Comparison of ENCODE assay signal across 18 cellular contexts in the genomic region with DNA sequence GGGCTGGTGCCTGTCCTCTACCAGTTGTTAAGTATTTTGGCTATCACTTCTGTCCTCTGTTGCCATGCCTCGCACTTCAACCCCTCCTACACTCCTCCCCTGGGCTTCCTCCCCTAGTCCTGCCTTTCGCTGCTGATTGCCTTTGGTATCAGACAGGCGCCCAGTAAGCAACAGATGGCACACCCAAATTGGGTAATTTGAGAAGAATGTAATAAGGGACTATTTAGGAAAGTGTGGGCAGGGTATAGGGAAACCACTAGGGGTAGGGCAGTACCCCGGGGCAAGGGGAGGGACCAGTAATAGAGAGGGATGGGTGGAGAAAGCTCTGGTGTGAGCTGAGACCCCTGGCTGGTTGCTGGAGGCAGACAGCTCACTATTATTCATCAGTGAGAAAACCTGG.
DNase-seq lines count a peak whose midpoint lies in the region; ATAC-seq and TF ChIP-seq lines count a peak whose summit lies in the region.
"Had no signal": no experiment of that assay in that cellular context is flagged by ENCODE, and none has a peak within 500 bp of the region (broad histone marks: within the 10 kb centered on the region; RNA-seq: fewer than 3 reads in every experiment).

No MANE protein-coding gene starts in this region.

- H3K27ac ChIP-seq in PC-9 (peak overlapping the region; percentile 65), foreskin keratinocyte (peak overlapping the region; percentile 97)
- H3K27ac ChIP-seq: adrenal gland had no signal

- H3K27me3 ChIP-seq in PC-9 (ENCODE audit: insufficient read depth, low read depth) (no peaks in the 10 kb centered on the region), foreskin keratinocyte (no peaks in the 10 kb centered on the region)
- H3K27me3 ChIP-seq: adrenal gland had no signal

- no peaks in the 10 kb centered on the region for H4K20me1 ChIP-seq in PC-9 (ENCODE audit: insufficient read depth)

- POLR2A ChIA-PET in PC-9 (lab: Charles Lee; ENCODE audit: unreplicated experiment) = interaction anchor here (0.5 kb wide), 1 partner anchor 129 kb away, joined by 3 read pairs; no protein-coding TSS in a partner anchor

- CTCF ChIA-PET in PC-9 (lab: Charles Lee) = interaction anchor here (0.6 kb wide), 1 partner anchor 193 kb away, joined by 4 read pairs; no protein-coding TSS in a partner anchor
- CTCF ChIA-PET in activated CD8-positive, alpha-beta memory T cell treated with anti-CD3 and anti-CD28 coated beads, Interleukin-2, amount 10 ng/mL, durations not matched to agents 7 days and 5 days (lab: Charles Lee) = no interaction called here

- no peaks in the 10 kb centered on the region for H3K9me3 ChIP-seq in PC-9 (ENCODE audit: insufficient read depth, low read depth)
- H3K9me3 ChIP-seq: adrenal gland had no signal

- no peaks in the 10 kb centered on the region for H3K9me3 Mint-ChIP-seq in activated CD8-positive, alpha-beta memory T cell treated with anti-CD3 and anti-CD28 coated beads, Interleukin-2, amount 10 ng/mL, durations not matched to agents 7 days and 5 days (ENCODE audit: low read depth)
- H3K9me3 Mint-ChIP-seq: activated T-helper 2 cell treated with anti-CD3 and anti-CD28 coated beads, Interferon-gamma antibody, Interleukin-2, Interleukin-4, amounts not matched to agents 10 μg/mL and 5 μg/mL and 100 μg/mL, durations not matched to agents 14 hours and 24 hours and 36 hours had no signal

- H2AFZ ChIP-seq in PC-9 = no peak overlapping the region

- no TSS peak for BruUV-seq in PC-9 (replicated peaks; lab: Mats Ljungman, UMichigan)

- H3K4me1 Mint-ChIP-seq in activated CD8-positive, alpha-beta memory T cell treated with anti-CD3 and anti-CD28 coated beads, Interleukin-2, amount 10 ng/mL, durations not matched to agents 7 days and 5 days = no peaks in the 10 kb centered on the region

- TF ChIP-seq CTCF in PC-9 (conservative IDR thresholded peaks at IDR 0.05) (no peak), foreskin keratinocyte (conservative IDR thresholded peaks at IDR 0.05) (no peak)

- no peak overlapping the region for H3K4me3 Mint-ChIP-seq in activated CD8-positive, alpha-beta memory T cell treated with anti-CD3 and anti-CD28 coated beads, Interleukin-2, amount 10 ng/mL, durations not matched to agents 7 days and 5 days

- no peak overlapping the region for H3K27ac Mint-ChIP-seq in activated CD8-positive, alpha-beta memory T cell treated with anti-CD3 and anti-CD28 coated beads, Interleukin-2, amount 10 ng/mL, durations not matched to agents 7 days and 5 days
- H3K27ac Mint-ChIP-seq: activated T-helper 2 cell treated with anti-CD3 and anti-CD28 coated beads, Interferon-gamma antibody, Interleukin-2, Interleukin-4, amounts not matched to agents 10 μg/mL and 5 μg/mL and 100 μg/mL, durations not matched to agents 14 hours and 24 hours and 36 hours had no signal

- no peak overlapping the region for H3K4me3 ChIP-seq in PC-9
- H3K4me3 ChIP-seq: adrenal gland had no signal

- H3K27me3 Mint-ChIP-seq in activated CD8-positive, alpha-beta memory T cell treated with anti-CD3 and anti-CD28 coated beads, Interleukin-2, amount 10 ng/mL, durations not matched to agents 7 days and 5 days = peaks cover 3% of the 10 kb centered on the region

- H3K36me3 ChIP-seq in PC-9 (ENCODE audit: low read depth) = no peaks in the 10 kb centered on the region
- H3K36me3 ChIP-seq: adrenal gland had no signal

- H3K9me2 ChIP-seq in PC-9 (ENCODE audit: insufficient read depth) = no peaks in the 10 kb centered on the region

- H3K79me2 ChIP-seq in PC-9 (ENCODE audit: low read depth) = no peaks in the 10 kb centered on the region

- peaks cover 16% of the 10 kb centered on the region; the same call in 1 of the 2 replicates for H3F3A ChIP-seq in PC-9 (ENCODE audit: insufficient read depth, low read depth)

- peaks cover 33% of the 10 kb centered on the region for H3K4me1 ChIP-seq in PC-9 (replicated peaks; ENCODE audit: insufficient read depth)
- peaks cover 26% of the 10 kb centered on the region for H3K4me1 ChIP-seq in foreskin keratinocyte
- H3K4me1 ChIP-seq: adrenal gland had no signal

- peak overlapping the region; percentile 34; the same call in 1 of the 2 replicates for H3K4me2 ChIP-seq in PC-9

- intact Hi-C loops in PC-9 (cut with micrococcal nuclease; ENCODE audit: unreplicated experiment) = no loop called here

- no peaks in the 10 kb centered on the region for H3K36me3 Mint-ChIP-seq in activated CD8-positive, alpha-beta memory T cell treated with anti-CD3 and anti-CD28 coated beads, Interleukin-2, amount 10 ng/mL, durations not matched to agents 7 days and 5 days

- peak; percentile 90 for ATAC-seq in foreskin keratinocyte
- ATAC-seq in activated CD8-positive, alpha-beta memory T cell treated with anti-CD3 and anti-CD28 coated beads, Interleukin-2, amount 10 ng/mL, durations not matched to agents 7 days and 5 days = no peak
- no peak for ATAC-seq in left lobe of liver
- ATAC-seq: left colon, sciatic nerve had no signal

- DNase-seq in Daoy (ENCODE audit: low read depth) = peak; percentile 42
- DNase-seq in NCI-H1436 (lab: John Stamatoyannopoulos, UW) = peak; percentile 59
- DNase-seq in PC-9 = peak; percentile 23 to 73
- DNase-seq in foreskin keratinocyte = peak; percentile 74 to 91
- no peak for DNase-seq in activated CD8-positive, alpha-beta memory T cell treated with anti-CD3 and anti-CD28 coated beads, Interleukin-2, amount 10 ng/mL, durations not matched to agents 7 days and 5 days
- DNase-seq in left lobe of liver (ENCODE audit: low spot score) = no peak
- no peak for DNase-seq in SKM-1 (lab: John Stamatoyannopoulos, UW; ENCODE audit: unreplicated experiment)
- DNase-seq: activated CD4-positive, CD25-positive, alpha-beta regulatory T cell; activated CD8-positive, alpha-beta memory T cell treated with anti-CD3 and anti-CD28 coated beads for 24 hours; adrenal gland; AML-193; foreskin fibroblast; left colon; NCI-H510A; occipital lobe; stimulated activated CD4-positive, alpha-beta T cell treated with anti-CD3 and anti-CD28 coated beads, Interleukin-2, amount 100 ng/mL, for 48 hours had no signal

Comparison
In these comparisons a context has a peak if more than half of its experiments do, and no peak if none do; other contexts are left out.
1. DNase-seq: peak in Daoy (single experiment), NCI-H1436 (single experiment), PC-9 (2 of 2) and foreskin keratinocyte (2 of 2); none in activated CD8-positive, alpha-beta memory T cell treated with anti-CD3 and anti-CD28 coated beads, Interleukin-2, amount 10 ng/mL, durations not matched to agents 7 days and 5 days (single experiment), left lobe of liver (single experiment) and SKM-1 (single experiment).